In the genomic region with DNA sequence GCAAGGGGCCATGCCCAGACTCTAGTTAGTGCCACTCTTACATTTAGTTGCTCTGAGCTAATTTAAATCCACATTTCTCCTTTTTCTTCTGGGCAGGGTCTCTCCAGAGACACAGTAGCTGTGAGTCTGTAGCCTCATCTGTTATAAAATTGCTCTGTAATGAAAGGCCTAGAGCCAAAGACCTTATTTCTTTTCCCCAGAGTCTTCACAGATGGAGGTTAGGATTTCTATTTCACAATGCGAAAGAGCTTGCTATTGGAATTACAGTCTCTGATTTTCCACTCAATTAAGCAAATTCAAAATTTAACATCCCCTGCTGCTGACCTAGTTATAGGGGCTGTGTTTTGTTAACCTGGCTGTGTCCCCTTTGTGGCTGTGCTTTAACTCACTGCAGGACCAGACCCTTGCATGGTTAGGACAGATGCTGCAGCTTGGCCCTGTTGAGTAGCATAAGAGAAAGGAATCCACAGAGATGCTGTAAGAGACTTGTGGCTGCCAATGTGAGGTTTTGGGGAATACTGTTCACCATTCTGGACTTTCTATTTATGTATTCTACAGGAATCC, we compare ENCODE assay signal across 13 cellular contexts.
"Had no signal": no experiment of that assay in that cellular context is flagged by ENCODE, and none has a peak within 500 bp of the region (broad histone marks: within the 10 kb centered on the region; RNA-seq: fewer than 3 reads in every experiment).

No MANE protein-coding gene starts in this region.

- H3K27me3 Mint-ChIP-seq: naive B cell; stimulated activated naive B cell treated with anti-CD40 and anti-IgM and Interleukin-4, amounts not matched to agents 10 μg/mL and 1 μg/mL and 100 μg/mL, for 72 hours had no signal

- H3K4me1 Mint-ChIP-seq: naive B cell; stimulated activated naive B cell treated with anti-CD40 and anti-IgM and Interleukin-4, amounts not matched to agents 10 μg/mL and 1 μg/mL and 100 μg/mL, for 72 hours had no signal

- DNase-seq: activated naive CD4-positive, alpha-beta T cell treated with Interleukin-2 at 50 U/mL for 16 hours; activated T-cell treated with anti-CD3 and anti-CD28 coated beads for 4 hours; anterior cingulate cortex; dermis blood vessel endothelial cell; effector memory CD8-positive, alpha-beta T cell; gastrocnemius medialis; heart right ventricle; left colon; mammary epithelial cell; naive B cell; stimulated activated CD4-positive, alpha-beta T cell treated with anti-CD3 and anti-CD28 coated beads, Interleukin-2, amount 100 ng/mL, for 48 hours; stimulated activated naive B cell treated with anti-CD40 and anti-IgM and Interleukin-4, amounts not matched to agents 10 μg/mL and 1 μg/mL and 100 μg/mL, for 72 hours; thyroid gland had no signal

- H3K4me3 Mint-ChIP-seq: effector memory CD8-positive, alpha-beta T cell; naive B cell; stimulated activated naive B cell treated with anti-CD40 and anti-IgM and Interleukin-4, amounts not matched to agents 10 μg/mL and 1 μg/mL and 100 μg/mL, for 72 hours had no signal

- H3K27ac Mint-ChIP-seq: effector memory CD8-positive, alpha-beta T cell; naive B cell; stimulated activated naive B cell treated with anti-CD40 and anti-IgM and Interleukin-4, amounts not matched to agents 10 μg/mL and 1 μg/mL and 100 μg/mL, for 72 hours had no signal

- H3K9me3 Mint-ChIP-seq: effector memory CD8-positive, alpha-beta T cell had no signal

- ATAC-seq: effector memory CD8-positive, alpha-beta T cell; gastrocnemius medialis; left colon; stimulated activated naive B cell treated with anti-CD40 and anti-IgM and Interleukin-4, amounts not matched to agents 10 μg/mL and 1 μg/mL and 100 μg/mL, for 72 hours had no signal

- H3K36me3 Mint-ChIP-seq: naive B cell; stimulated activated naive B cell treated with anti-CD40 and anti-IgM and Interleukin-4, amounts not matched to agents 10 μg/mL and 1 μg/mL and 100 μg/mL, for 72 hours had no signal
